In the genomic region with DNA sequence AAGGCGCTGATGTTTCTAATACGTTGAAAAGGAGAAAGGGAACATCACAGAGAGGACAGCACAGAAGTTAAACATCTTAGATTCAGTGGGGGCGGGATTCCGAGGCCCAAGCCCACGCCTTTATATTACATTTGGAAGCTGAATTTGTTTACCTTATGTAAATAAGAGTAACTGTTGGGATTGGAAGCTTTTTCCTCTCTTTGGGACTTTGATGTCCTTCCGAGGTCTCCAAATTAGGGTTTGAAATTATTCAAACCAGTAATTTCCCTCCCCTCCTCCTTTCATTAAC, we compare ENCODE assay signal across 17 cellular contexts. TPM values are rescaled to one million over a fixed set of nuclear protein-coding genes. Genes with fewer than 3 reads are reported as not detected.
DNase-seq lines count a peak whose midpoint lies in the region; ATAC-seq, FAIRE-seq and TF ChIP-seq lines count a peak whose summit lies in the region.
"Had no signal": no experiment of that assay in that cellular context is flagged by ENCODE, and none has a peak within 500 bp of the region (broad histone marks: within the 10 kb centered on the region; RNA-seq: fewer than 3 reads in every experiment).

No MANE protein-coding gene starts in this region.

- H3K4me3 ChIP-seq in A549 = peak overlapping the region; percentile 60
- peak overlapping the region; percentile 62 for H3K4me3 ChIP-seq in HUES6 (ENCODE audit: low read depth, low read length)
- no peak overlapping the region for H3K4me3 ChIP-seq in astrocyte (ENCODE audit: insufficient read depth, low read depth, low read length)
- no peak overlapping the region for H3K4me3 ChIP-seq in mesenchymal stem cell (ENCODE audit: insufficient read depth in 1 of 2, low read depth in 1 of 2, low read length in 2 of 2)
- H3K4me3 ChIP-seq in gastroesophageal sphincter = no peak overlapping the region

- no peak overlapping the region for H2AFZ ChIP-seq in astrocyte (ENCODE audit: low read depth, low read length)
- no peak overlapping the region for H2AFZ ChIP-seq in mesenchymal stem cell (ENCODE audit: low read depth, low read length)

- H3K27ac Mint-ChIP-seq in astrocyte (ENCODE audit: unreplicated experiment) = peak overlapping the region; percentile 58
- no peak overlapping the region for H3K27ac Mint-ChIP-seq in activated naive CD8-positive, alpha-beta T cell treated with anti-CD3 and anti-CD28 coated beads, Interleukin-2, amount 50 U/mL, for 24 hours

- H4K91ac ChIP-seq in mesenchymal stem cell (ENCODE audit: low read length) = no peak overlapping the region

- H3K27me3 ChIP-seq in HUES6 (ENCODE audit: control insufficient read depth, insufficient read depth, low read length) (peaks cover 100% of the 10 kb centered on the region), astrocyte (ENCODE audit: insufficient read depth, low read length) (peaks cover 99% of the 10 kb centered on the region), mesenchymal stem cell (ENCODE audit: control insufficient read depth in 1 of 2, insufficient read depth in 1 of 2, low read length in 2 of 2) (peaks cover 88 to 96% of the 10 kb centered on the region in 2 experiments), gastroesophageal sphincter (peaks cover 100% of the 10 kb centered on the region)

- no peak overlapping the region for H2BK5ac ChIP-seq in mesenchymal stem cell (ENCODE audit: low read depth, low read length, poor library complexity, severe bottlenecking)

- H3K4ac ChIP-seq in mesenchymal stem cell (ENCODE audit: low read depth in 1 of 2, low read length in 2 of 2) = no peak overlapping the region

- peaks cover 21% of the 10 kb centered on the region for H3K4me1 ChIP-seq in A549
- peaks cover 45% of the 10 kb centered on the region for H3K4me1 ChIP-seq in HUES6 (ENCODE audit: control insufficient read depth, insufficient read depth, low read length)
- H3K4me1 ChIP-seq in astrocyte (ENCODE audit: insufficient read depth, low read length) = peaks cover 2% of the 10 kb centered on the region
- peaks cover 37% of the 10 kb centered on the region for H3K4me1 ChIP-seq in mesenchymal stem cell (ENCODE audit: control insufficient read depth, insufficient read depth, low read depth, low read length)
- H3K4me1 ChIP-seq in gastroesophageal sphincter = peaks cover 0 to 45% (median 3%) of the 10 kb centered on the region in 3 donors

- no peak for DNase-seq in A549 (ENCODE audit: low read depth in 1 of 2, low spot score in 1 of 2)
- no peak for DNase-seq in astrocyte (ENCODE audit: low read depth)
- DNase-seq in mesenchymal stem cell = peak; percentile 20
- no peak for DNase-seq in occipital lobe (lab: John Stamatoyannopoulos, UW)
- no peak for DNase-seq in activated naive CD8-positive, alpha-beta T cell treated with anti-CD3 and anti-CD28 coated beads, Interleukin-2, amount 50 U/mL, for 24 hours
- DNase-seq in activated CD4-positive, CD25-positive, alpha-beta regulatory T cell (lab: John Stamatoyannopoulos, UW) = no peak
- DNase-seq: activated CD4-positive, alpha-beta T cell treated with anti-CD3 and anti-CD28 coated beads, Interleukin-2, amount 50 U/mL, for 4 hours; activated naive CD4-positive, alpha-beta T cell treated with Interleukin-2 at 50 U/mL for 16 hours; AML-193; GOT3; NCI-H524 treated with DMSO at 0.1 percent for 48 hours; SW 1271 had no signal

- TF ChIP-seq CTCF in A549 (IDR thresholded peaks at IDR 0.05) = no peak
- TF ChIP-seq CTCF in astrocyte (IDR thresholded peaks at IDR 0.05; ENCODE audit: insufficient read depth, low read depth, low read length) = no peak
- TF ChIP-seq CTCF in gastroesophageal sphincter (IDR thresholded peaks at IDR 0.05) = no peak

- H3K27me3 Mint-ChIP-seq in astrocyte (ENCODE audit: low read depth, unreplicated experiment) = peaks cover 79% of the 10 kb centered on the region
- H3K27me3 Mint-ChIP-seq in activated naive CD8-positive, alpha-beta T cell treated with anti-CD3 and anti-CD28 coated beads, Interleukin-2, amount 50 U/mL, for 24 hours = peaks cover 76% of the 10 kb centered on the region

- H3K18ac ChIP-seq in mesenchymal stem cell (ENCODE audit: low read depth in 1 of 2, low read length in 2 of 2) = no peak overlapping the region

- no peak overlapping the region for H2BK120ac ChIP-seq in mesenchymal stem cell (ENCODE audit: low read depth, low read length)

- H4K20me1 ChIP-seq in astrocyte (ENCODE audit: insufficient read depth, low read length) = peaks cover 12% of the 10 kb centered on the region

- no peak overlapping the region for H2AK5ac ChIP-seq in mesenchymal stem cell (ENCODE audit: low read length, severe bottlenecking)

- no peaks in the 10 kb centered on the region for H3K79me1 ChIP-seq in mesenchymal stem cell (replicated peaks; ENCODE audit: low read length, poor library complexity, severe bottlenecking)

- no peaks in the 10 kb centered on the region for H3K36me3 ChIP-seq in HUES6 (ENCODE audit: control insufficient read depth, insufficient read depth, low read length)
- H3K36me3 ChIP-seq in astrocyte (ENCODE audit: insufficient read depth, low read length) = no peaks in the 10 kb centered on the region
- H3K36me3 ChIP-seq in mesenchymal stem cell (ENCODE audit: control insufficient read depth in 1 of 2, insufficient read depth in 2 of 2, low read depth in 1 of 2, low read length in 2 of 2) = peaks cover 0 to 6% of the 10 kb centered on the region in 2 experiments
- H3K36me3 ChIP-seq in gastroesophageal sphincter = no peaks in the 10 kb centered on the region

- peak overlapping the region; percentile 43 for H3K4me3 Mint-ChIP-seq in astrocyte (ENCODE audit: unreplicated experiment)
- no peak overlapping the region for H3K4me3 Mint-ChIP-seq in activated naive CD8-positive, alpha-beta T cell treated with anti-CD3 and anti-CD28 coated beads, Interleukin-2, amount 50 U/mL, for 24 hours

- H3K9me3 ChIP-seq in A549 (no peaks in the 10 kb centered on the region), HUES6 (ENCODE audit: control insufficient read depth, insufficient read depth, low read depth, low read length) (no peaks in the 10 kb centered on the region), astrocyte (ENCODE audit: insufficient read depth, low read depth, low read length) (no peaks in the 10 kb centered on the region), mesenchymal stem cell (ENCODE audit: control insufficient read depth, low read length) (no peaks in the 10 kb centered on the region), gastroesophageal sphincter (peaks cover 0 to 8% (median 0%) of the 10 kb centered on the region in 3 donors)

- peak in 1 of 2 experiments; percentile 4; a peak in 3 of 6 replicates for ATAC-seq in A549
- ATAC-seq in activated naive CD8-positive, alpha-beta T cell treated with anti-CD3 and anti-CD28 coated beads, Interleukin-2, amount 50 U/mL, for 24 hours = no peak
- ATAC-seq in gastroesophageal sphincter = no peak

- FAIRE-seq in A549 (lab: Jason Lieb, UNC) (no peak), astrocyte (lab: Jason Lieb, UNC) (no peak)

- no peak overlapping the region for H3K14ac ChIP-seq in mesenchymal stem cell (ENCODE audit: low read length in 2 of 2)

- peaks cover 3% of the 10 kb centered on the region for H3K36me3 Mint-ChIP-seq in astrocyte (ENCODE audit: low read depth, unreplicated experiment)
- peaks cover 15% of the 10 kb centered on the region for H3K36me3 Mint-ChIP-seq in activated naive CD8-positive, alpha-beta T cell treated with anti-CD3 and anti-CD28 coated beads, Interleukin-2, amount 50 U/mL, for 24 hours (ENCODE audit: low read depth)

- H3K27ac ChIP-seq in A549 (peak overlapping the region; percentile 84 to 89), HUES6 (ENCODE audit: low read depth, low read length) (no peak overlapping the region), astrocyte (ENCODE audit: low read depth, low read length) (no peak overlapping the region), mesenchymal stem cell (ENCODE audit: low read length, poor library complexity, severe bottlenecking) (no peak overlapping the region), gastroesophageal sphincter (no peak overlapping the region)

- no peak for TF ChIP-seq POLR2A in A549 (IDR thresholded peaks at IDR 0.05; ENCODE audit: low read length)
- no peak for TF ChIP-seq POLR2A in gastroesophageal sphincter (IDR thresholded peaks at IDR 0.05)

- CTCF ChIA-PET in A549 (lab: Yijun Ruan, JAX) = interaction anchor here (1.3 to 2.1 kb wide), 3 partner anchors 339 to 358 kb away, joined by 3 to 8 read pairs (median 7); no protein-coding TSS in a partner anchor

- POLR2A ChIA-PET in A549 (lab: Yijun Ruan, JAX) = no interaction called here

- no peak overlapping the region for H4K8ac ChIP-seq in mesenchymal stem cell (ENCODE audit: low read length)

- peaks cover 8% of the 10 kb centered on the region for H3K9me3 Mint-ChIP-seq in astrocyte (ENCODE audit: unreplicated experiment)
- H3K9me3 Mint-ChIP-seq in activated naive CD8-positive, alpha-beta T cell treated with anti-CD3 and anti-CD28 coated beads, Interleukin-2, amount 50 U/mL, for 24 hours = peaks cover 24% of the 10 kb centered on the region

- TF ChIP-seq EP300 in A549 (IDR thresholded peaks at IDR 0.05) = no peak
- no peak for TF ChIP-seq EP300 in gastroesophageal sphincter (IDR thresholded peaks at IDR 0.05)

- peak overlapping the region; percentile 95 for H3K4me2 ChIP-seq in A549
- peak overlapping the region; percentile 38 for H3K4me2 ChIP-seq in astrocyte (ENCODE audit: low read length)
- H3K4me2 ChIP-seq in mesenchymal stem cell (ENCODE audit: low read length, poor library complexity, severe bottlenecking) = peak overlapping the region; percentile 78

- no peak overlapping the region for H2BK12ac ChIP-seq in mesenchymal stem cell (ENCODE audit: low read length in 2 of 2)

- no peak overlapping the region for H3K23ac ChIP-seq in mesenchymal stem cell (ENCODE audit: low read length in 2 of 2)

- no peak for TF ChIP-seq RAD21 in A549 (conservative IDR thresholded peaks at IDR 0.05 in 1 of 2, IDR thresholded peaks at IDR 0.05 in 1 of 2)

- H3K9ac ChIP-seq in HUES6 (ENCODE audit: low read length) (peak overlapping the region; percentile 19), astrocyte (ENCODE audit: low read length) (no peak overlapping the region), mesenchymal stem cell (ENCODE audit: low read length) (no peak overlapping the region)

- H2BK15ac ChIP-seq in mesenchymal stem cell (ENCODE audit: low read depth, poor library complexity, severe bottlenecking) = no peak overlapping the region

- peaks cover 3% of the 10 kb centered on the region for H3K4me1 Mint-ChIP-seq in astrocyte (ENCODE audit: low read depth, unreplicated experiment)
- H3K4me1 Mint-ChIP-seq in activated naive CD8-positive, alpha-beta T cell treated with anti-CD3 and anti-CD28 coated beads, Interleukin-2, amount 50 U/mL, for 24 hours = peaks cover 4% of the 10 kb centered on the region

- 21% methylated on average over 6 of the region's 6 CpGs for WGBS in A549 (ENCODE audit: missing lambda C conversion rate)
- WGBS in mesenchymal stem cell = 0% methylated on average over 5 of the region's 6 CpGs
- 29 to 36% methylated on average over 4 to 6 of the region's 6 CpGs for WGBS in gastroesophageal sphincter (ENCODE audit: low coverage in 1 of 2), 2 donors

- H3K79me2 ChIP-seq in astrocyte (ENCODE audit: insufficient read depth, low read length) = no peaks in the 10 kb centered on the region

RNA-seq across cellular contexts. Expression of gene FOXA1, which starts 6.4 kb away (rescaled TPM):
- polyA plus RNA-seq in A549 (2011; rRNA removed) (17.9 and 18.1 TPM in 2 replicates), A549 (2017; fragmentation: RNase III; extraction: RNeasy Plus Mini Kit Qiagen cat#74134 plus additional on column Dnase treatment) (5.5 to 5.9 TPM (median 5.8 TPM) in 3 replicates)
- 11.1 and 15.1 TPM in 2 replicates for polyA plus RNA-seq in A549 (2012; cell fraction: cytosol; rRNA removed)
- 14.2 and 22.2 TPM in 2 replicates for polyA plus RNA-seq in A549 (2012; cell fraction: nucleus; rRNA removed)
- polyA minus RNA-seq in A549 (2011; rRNA and poly(A)+ RNA removed) = 15.5 and 16.1 TPM in 2 replicates
- total RNA-seq in astrocyte (0.11 TPM in 1 of 2 replicates, not detected in the other), occipital lobe (not detected), gastroesophageal sphincter (1 to 10 TPM in 1 of 4 donors, not detected in 3; 5.1 TPM)
- polyA plus RNA-seq in mesenchymal stem cell (2013, experiment 1 of 2) = not detected
- polyA plus RNA-seq in mesenchymal stem cell (2013, experiment 2 of 2) = not detected
- total RNA-seq: cerebellum, fibroblast of villous mesenchyme, temporal lobe had no signal

RNA-seq across cellular contexts. Expression of gene TTC6, which starts 6.8 kb away (rescaled TPM):
- 0.79 and 1.7 TPM in 2 replicates for polyA plus RNA-seq in A549 (2011; rRNA removed)
- polyA plus RNA-seq in A549 (2012; cell fraction: cytosol; rRNA removed) = 0.18 and 0.22 TPM in 2 replicates
- 0.53 and 1.3 TPM in 2 replicates for polyA plus RNA-seq in A549 (2012; cell fraction: nucleus; rRNA removed)
- polyA plus RNA-seq in A549 (2017; fragmentation: RNase III; extraction: RNeasy Plus Mini Kit Qiagen cat#74134 plus additional on column Dnase treatment) = 0.21 to 0.41 TPM (median 0.34 TPM) in 3 replicates
- 1.3 and 1.8 TPM in 2 replicates for polyA minus RNA-seq in A549 (2011; rRNA and poly(A)+ RNA removed)
- not detected in 2 replicates for total RNA-seq in astrocyte
- polyA plus RNA-seq in mesenchymal stem cell (2013, experiment 1 of 2) = 0.04 TPM
- 0.03 TPM for polyA plus RNA-seq in mesenchymal stem cell (2013, experiment 2 of 2)
- total RNA-seq in occipital lobe = 0.62 TPM
- 1 to 10 TPM in 1 of 4 donors, under 1 TPM in 1, not detected in 2; 0.31 to 1.1 TPM for total RNA-seq in gastroesophageal sphincter

Comparison
In these comparisons a context has a peak if more than half of its experiments do, and no peak if none do; other contexts are left out.
1. H3K27ac ChIP-seq: peak in A549 (2 of 2); none in HUES6 (single experiment), astrocyte (single experiment), mesenchymal stem cell (single experiment) and gastroesophageal sphincter (0 of 4).
2. H3K4me2 ChIP-seq: peak in every context shown above with its lines; median percentile 95 in A549; 78 in mesenchymal stem cell; 38 in astrocyte.
3. H3K4me3 ChIP-seq: peak in A549 (single experiment) and HUES6 (single experiment); none in astrocyte (single experiment), mesenchymal stem cell (0 of 2) and gastroesophageal sphincter (0 of 2).